1 cellular context compared by ENCODE assay signal in the genomic region with DNA sequence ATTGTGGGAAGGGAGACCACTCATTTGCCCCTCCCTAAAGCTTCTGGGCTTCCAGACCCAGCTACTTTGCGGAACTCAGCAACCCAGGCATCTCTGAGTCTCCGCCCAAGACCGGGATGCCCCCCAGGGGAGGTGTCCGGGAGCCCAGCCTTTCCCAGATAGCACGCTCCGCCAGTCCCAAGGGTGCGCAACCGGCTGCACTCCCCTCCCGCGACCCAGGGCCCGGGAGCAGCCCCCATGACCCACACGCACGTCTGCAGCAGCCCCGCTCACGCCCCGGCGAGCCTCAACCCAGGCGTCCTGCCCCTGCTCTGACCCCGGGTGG.
TF ChIP-seq lines count a peak whose summit lies in the region.

TSS of gene EPO (plus strand) at position 149 of the 325 bp plus-strand sequence. CDS start 513 bp downstream, outside the sequence.

TF ChIP-seq in IMR-90, 13 proteins besides CTCF, POLR2A, EP300 and RAD21 (continued from another document):
- TF ChIP-seq ELK1 (IDR thresholded peaks at IDR 0.05; ENCODE audit: borderline replicate concordance, low read depth, low read length): no peak
- no peak for TF ChIP-seq CEBPB (IDR thresholded peaks at IDR 0.05; ENCODE audit: low read depth, low read length)
- TF ChIP-seq RCOR1 (IDR thresholded peaks at IDR 0.05; ENCODE audit: insufficient replicate concordance, low read length): no peak
- TF ChIP-seq CHD1 (IDR thresholded peaks at IDR 0.05; ENCODE audit: low read depth, low read length): no peak
- TF ChIP-seq NFE2L2 (IDR thresholded peaks at IDR 0.05; ENCODE audit: low read depth, low read length): no peak
- TF ChIP-seq MAFK (IDR thresholded peaks at IDR 0.05; ENCODE audit: low read depth, low read length): no peak
- no peak for TF ChIP-seq RFX5 (IDR thresholded peaks at IDR 0.05; ENCODE audit: low read depth, low read length)
- TF ChIP-seq BHLHE40 (IDR thresholded peaks at IDR 0.05; ENCODE audit: low read depth, low read length): no peak
- TF ChIP-seq MXI1 (IDR thresholded peaks at IDR 0.05; ENCODE audit: borderline replicate concordance, low read depth, low read length): no peak
- TF ChIP-seq FOS (IDR thresholded peaks at IDR 0.05; ENCODE audit: low read depth, low read length): no peak
- TF ChIP-seq, protein P1, sequence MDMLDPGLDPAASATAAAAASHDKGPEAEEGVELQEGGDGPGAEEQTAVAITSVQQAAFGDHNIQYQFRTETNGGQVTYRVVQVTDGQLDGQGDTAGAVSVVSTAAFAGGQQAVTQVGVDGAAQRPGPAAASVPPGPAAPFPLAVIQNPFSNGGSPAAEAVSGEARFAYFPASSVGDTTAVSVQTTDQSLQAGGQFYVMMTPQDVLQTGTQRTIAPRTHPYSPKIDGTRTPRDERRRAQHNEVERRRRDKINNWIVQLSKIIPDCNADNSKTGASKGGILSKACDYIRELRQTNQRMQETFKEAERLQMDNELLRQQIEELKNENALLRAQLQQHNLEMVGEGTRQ (IDR thresholded peaks at IDR 0.05; ENCODE audit: low read depth, low read length): no peak
- no peak for TF ChIP-seq MAZ (IDR thresholded peaks at IDR 0.05; ENCODE audit: borderline replicate concordance, low read depth, low read length)
